Comparison of ENCODE assay signal across 1 cellular context in genomic region chr1:51518033-51518729, GRCh38.
TF ChIP-seq lines count a peak whose summit lies in the region.

No MANE protein-coding gene starts in this region.

TF ChIP-seq in HepG2, 621 proteins besides CTCF, POLR2A, EP300 and RAD21 (continued from another document and continues in another):
- TF ChIP-seq, protein P1, sequence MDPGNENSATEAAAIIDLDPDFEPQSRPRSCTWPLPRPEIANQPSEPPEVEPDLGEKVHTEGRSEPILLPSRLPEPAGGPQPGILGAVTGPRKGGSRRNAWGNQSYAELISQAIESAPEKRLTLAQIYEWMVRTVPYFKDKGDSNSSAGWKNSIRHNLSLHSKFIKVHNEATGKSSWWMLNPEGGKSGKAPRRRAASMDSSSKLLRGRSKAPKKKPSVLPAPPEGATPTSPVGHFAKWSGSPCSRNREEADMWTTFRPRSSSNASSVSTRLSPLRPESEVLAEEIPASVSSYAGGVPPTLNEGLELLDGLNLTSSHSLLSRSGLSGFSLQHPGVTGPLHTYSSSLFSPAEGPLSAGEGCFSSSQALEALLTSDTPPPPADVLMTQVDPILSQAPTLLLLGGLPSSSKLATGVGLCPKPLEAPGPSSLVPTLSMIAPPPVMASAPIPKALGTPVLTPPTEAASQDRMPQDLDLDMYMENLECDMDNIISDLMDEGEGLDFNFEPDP (CRISPR knock-in tag; conservative IDR thresholded peaks at IDR 0.05), result no peak
- TF ChIP-seq TEF (CRISPR knock-in tag; IDR thresholded peaks at IDR 0.05), result no peak
- no peak for TF ChIP-seq SPEN (CRISPR knock-in tag; IDR thresholded peaks at IDR 0.05; ENCODE audit: low read depth)
- no peak for TF ChIP-seq ZNF510 (CRISPR knock-in tag; IDR thresholded peaks at IDR 0.05; ENCODE audit: low read depth)
- TF ChIP-seq SNAPC4 (CRISPR knock-in tag; IDR thresholded peaks at IDR 0.05), result peak; percentile 7; the same call in 1 of the 2 replicates
- TF ChIP-seq SRSF4 (IDR thresholded peaks at IDR 0.05; ENCODE audit: low read depth, low read length, poor library complexity, severe bottlenecking), result no peak
- TF ChIP-seq STAT5B (CRISPR knock-in tag; IDR thresholded peaks at IDR 0.05), result no peak
- TF ChIP-seq HMG20B (CRISPR knock-in tag; conservative IDR thresholded peaks at IDR 0.05), result no peak
- peak; percentile 58 for TF ChIP-seq SRSF1 (optimal IDR thresholded peaks at IDR 0.05; ENCODE audit: low read depth, low read length)
- TF ChIP-seq ZFP36L2 (CRISPR knock-in tag; IDR thresholded peaks at IDR 0.05), result no peak
- TF ChIP-seq ZNF225 (CRISPR knock-in tag; IDR thresholded peaks at IDR 0.05), result no peak
- TF ChIP-seq, protein P2, sequence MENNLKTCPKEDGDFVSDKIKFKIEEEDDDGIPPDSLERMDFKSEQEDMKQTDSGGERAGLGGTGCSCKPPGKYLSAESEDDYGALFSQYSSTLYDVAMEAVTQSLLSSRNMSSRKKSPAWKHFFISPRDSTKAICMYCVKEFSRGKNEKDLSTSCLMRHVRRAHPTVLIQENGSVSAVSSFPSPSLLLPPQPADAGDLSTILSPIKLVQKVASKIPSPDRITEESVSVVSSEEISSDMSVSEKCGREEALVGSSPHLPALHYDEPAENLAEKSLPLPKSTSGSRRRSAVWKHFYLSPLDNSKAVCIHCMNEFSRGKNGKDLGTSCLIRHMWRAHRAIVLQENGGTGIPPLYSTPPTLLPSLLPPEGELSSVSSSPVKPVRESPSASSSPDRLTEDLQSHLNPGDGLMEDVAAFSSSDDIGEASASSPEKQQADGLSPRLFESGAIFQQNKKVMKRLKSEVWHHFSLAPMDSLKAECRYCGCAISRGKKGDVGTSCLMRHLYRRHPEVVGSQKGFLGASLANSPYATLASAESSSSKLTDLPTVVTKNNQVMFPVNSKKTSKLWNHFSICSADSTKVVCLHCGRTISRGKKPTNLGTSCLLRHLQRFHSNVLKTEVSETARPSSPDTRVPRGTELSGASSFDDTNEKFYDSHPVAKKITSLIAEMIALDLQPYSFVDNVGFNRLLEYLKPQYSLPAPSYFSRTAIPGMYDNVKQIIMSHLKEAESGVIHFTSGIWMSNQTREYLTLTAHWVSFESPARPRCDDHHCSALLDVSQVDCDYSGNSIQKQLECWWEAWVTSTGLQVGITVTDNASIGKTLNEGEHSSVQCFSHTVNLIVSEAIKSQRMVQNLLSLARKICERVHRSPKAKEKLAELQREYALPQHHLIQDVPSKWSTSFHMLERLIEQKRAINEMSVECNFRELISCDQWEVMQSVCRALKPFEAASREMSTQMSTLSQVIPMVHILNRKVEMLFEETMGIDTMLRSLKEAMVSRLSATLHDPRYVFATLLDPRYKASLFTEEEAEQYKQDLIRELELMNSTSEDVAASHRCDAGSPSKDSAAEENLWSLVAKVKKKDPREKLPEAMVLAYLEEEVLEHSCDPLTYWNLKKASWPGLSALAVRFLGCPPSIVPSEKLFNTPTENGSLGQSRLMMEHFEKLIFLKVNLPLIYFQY (CRISPR knock-in tag; IDR thresholded peaks at IDR 0.05; ENCODE audit: borderline replicate concordance), result no peak
- TF ChIP-seq ZNF749 (CRISPR knock-in tag; IDR thresholded peaks at IDR 0.05; ENCODE audit: borderline replicate concordance), result 0 out of 2 replicates have a peak, but pooled peaks have one; percentile 7
- TF ChIP-seq ATM (IDR thresholded peaks at IDR 0.05; ENCODE audit: borderline replicate concordance), result no peak
- no peak for TF ChIP-seq ZBTB14 (CRISPR knock-in tag; IDR thresholded peaks at IDR 0.05)
- TF ChIP-seq ZBTB3 (CRISPR knock-in tag; IDR thresholded peaks at IDR 0.05; ENCODE audit: borderline replicate concordance, low read depth), result no peak
- TF ChIP-seq, protein P3, sequence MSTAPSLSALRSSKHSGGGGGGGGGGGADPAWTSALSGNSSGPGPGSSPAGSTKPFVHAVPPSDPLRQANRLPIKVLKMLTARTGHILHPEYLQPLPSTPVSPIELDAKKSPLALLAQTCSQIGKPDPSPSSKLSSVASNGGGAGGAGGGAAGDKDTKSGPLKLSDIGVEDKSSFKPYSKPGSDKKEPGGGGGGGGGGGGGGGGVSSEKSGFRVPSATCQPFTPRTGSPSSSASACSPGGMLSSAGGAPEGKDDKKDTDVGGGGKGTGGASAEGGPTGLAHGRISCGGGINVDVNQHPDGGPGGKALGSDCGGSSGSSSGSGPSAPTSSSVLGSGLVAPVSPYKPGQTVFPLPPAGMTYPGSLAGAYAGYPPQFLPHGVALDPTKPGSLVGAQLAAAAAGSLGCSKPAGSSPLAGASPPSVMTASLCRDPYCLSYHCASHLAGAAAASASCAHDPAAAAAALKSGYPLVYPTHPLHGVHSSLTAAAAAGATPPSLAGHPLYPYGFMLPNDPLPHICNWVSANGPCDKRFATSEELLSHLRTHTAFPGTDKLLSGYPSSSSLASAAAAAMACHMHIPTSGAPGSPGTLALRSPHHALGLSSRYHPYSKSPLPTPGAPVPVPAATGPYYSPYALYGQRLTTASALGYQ (CRISPR knock-in tag; IDR thresholded peaks at IDR 0.05), result no peak
- TF ChIP-seq ARID4A (CRISPR knock-in tag; IDR thresholded peaks at IDR 0.05; ENCODE audit: borderline replicate concordance), result peak; percentile 65
- 0 out of 2 replicates have a peak, but pooled peaks have one; percentile 40 for TF ChIP-seq DMAP1 (CRISPR knock-in tag; IDR thresholded peaks at IDR 0.05)
- no peak for TF ChIP-seq ZMYM2 (CRISPR knock-in tag; IDR thresholded peaks at IDR 0.05)
- no peak for TF ChIP-seq TOPORS (CRISPR knock-in tag; IDR thresholded peaks at IDR 0.05)
- no peak for TF ChIP-seq ZNF552 (CRISPR knock-in tag; IDR thresholded peaks at IDR 0.05; ENCODE audit: borderline replicate concordance)
- TF ChIP-seq NR2F2 (IDR thresholded peaks at IDR 0.05; ENCODE audit: borderline replicate concordance, low read depth), result no peak
- no peak for TF ChIP-seq ZNF234 (CRISPR knock-in tag; conservative IDR thresholded peaks at IDR 0.05)
- TF ChIP-seq ZFP82 (CRISPR knock-in tag; IDR thresholded peaks at IDR 0.05; ENCODE audit: borderline replicate concordance), result no peak
- TF ChIP-seq ZNF629 (CRISPR knock-in tag; conservative IDR thresholded peaks at IDR 0.05), result no peak
- peak; percentile 89 for TF ChIP-seq SAP130 (CRISPR knock-in tag; IDR thresholded peaks at IDR 0.05; ENCODE audit: low read depth)
- no peak for TF ChIP-seq RFX3 (CRISPR knock-in tag; IDR thresholded peaks at IDR 0.05)
- TF ChIP-seq NFIB (CRISPR knock-in tag; IDR thresholded peaks at IDR 0.05; ENCODE audit: borderline replicate concordance), result no peak
- TF ChIP-seq, protein P4, sequence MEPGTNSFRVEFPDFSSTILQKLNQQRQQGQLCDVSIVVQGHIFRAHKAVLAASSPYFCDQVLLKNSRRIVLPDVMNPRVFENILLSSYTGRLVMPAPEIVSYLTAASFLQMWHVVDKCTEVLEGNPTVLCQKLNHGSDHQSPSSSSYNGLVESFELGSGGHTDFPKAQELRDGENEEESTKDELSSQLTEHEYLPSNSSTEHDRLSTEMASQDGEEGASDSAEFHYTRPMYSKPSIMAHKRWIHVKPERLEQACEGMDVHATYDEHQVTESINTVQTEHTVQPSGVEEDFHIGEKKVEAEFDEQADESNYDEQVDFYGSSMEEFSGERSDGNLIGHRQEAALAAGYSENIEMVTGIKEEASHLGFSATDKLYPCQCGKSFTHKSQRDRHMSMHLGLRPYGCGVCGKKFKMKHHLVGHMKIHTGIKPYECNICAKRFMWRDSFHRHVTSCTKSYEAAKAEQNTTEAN (CRISPR knock-in tag; conservative IDR thresholded peaks at IDR 0.05), result no peak
- TF ChIP-seq, protein P5, sequence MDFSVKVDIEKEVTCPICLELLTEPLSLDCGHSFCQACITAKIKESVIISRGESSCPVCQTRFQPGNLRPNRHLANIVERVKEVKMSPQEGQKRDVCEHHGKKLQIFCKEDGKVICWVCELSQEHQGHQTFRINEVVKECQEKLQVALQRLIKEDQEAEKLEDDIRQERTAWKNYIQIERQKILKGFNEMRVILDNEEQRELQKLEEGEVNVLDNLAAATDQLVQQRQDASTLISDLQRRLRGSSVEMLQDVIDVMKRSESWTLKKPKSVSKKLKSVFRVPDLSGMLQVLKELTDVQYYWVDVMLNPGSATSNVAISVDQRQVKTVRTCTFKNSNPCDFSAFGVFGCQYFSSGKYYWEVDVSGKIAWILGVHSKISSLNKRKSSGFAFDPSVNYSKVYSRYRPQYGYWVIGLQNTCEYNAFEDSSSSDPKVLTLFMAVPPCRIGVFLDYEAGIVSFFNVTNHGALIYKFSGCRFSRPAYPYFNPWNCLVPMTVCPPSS (IDR thresholded peaks at IDR 0.05), result no peak
- TF ChIP-seq LCORL (IDR thresholded peaks at IDR 0.05), result no peak
- TF ChIP-seq LCORL (CRISPR knock-in tag; IDR thresholded peaks at IDR 0.05), result peak; percentile 56; the same call in 1 of the 2 replicates
- no peak for TF ChIP-seq HNF4G (IDR thresholded peaks at IDR 0.05; ENCODE audit: borderline replicate concordance, low read depth, low read length)
- no peak for TF ChIP-seq HNF4G (CRISPR knock-in tag; IDR thresholded peaks at IDR 0.05; ENCODE audit: borderline replicate concordance, low read depth)
- TF ChIP-seq GATAD1 (CRISPR knock-in tag; IDR thresholded peaks at IDR 0.05), result no peak
- peak; percentile 36; the same call in 1 of the 2 replicates for TF ChIP-seq ZNF292 (CRISPR knock-in tag; IDR thresholded peaks at IDR 0.05; ENCODE audit: borderline replicate concordance, low read depth)
- no peak for TF ChIP-seq ZFP90 (CRISPR knock-in tag; IDR thresholded peaks at IDR 0.05; ENCODE audit: borderline replicate concordance)
- no peak for TF ChIP-seq TP53 (CRISPR knock-in tag; conservative IDR thresholded peaks at IDR 0.05)
- no peak for TF ChIP-seq ZSCAN29 (CRISPR knock-in tag; conservative IDR thresholded peaks at IDR 0.05)
- no peak for TF ChIP-seq ZNF598 (CRISPR knock-in tag; IDR thresholded peaks at IDR 0.05; ENCODE audit: borderline replicate concordance)
- TF ChIP-seq TOE1 (CRISPR knock-in tag; IDR thresholded peaks at IDR 0.05), result no peak
